2 cellular contexts compared by ENCODE assay signal in genomic region chr11:67564230-67564629, GRCh38.
TF ChIP-seq lines count a peak whose summit lies in the region.

No MANE protein-coding gene starts in this region.

TF ChIP-seq in SK-N-SH, 30 proteins besides CTCF, POLR2A, EP300 and RAD21 (continued from another document):
- TF ChIP-seq USF1 (IDR thresholded peaks at IDR 0.05; ENCODE audit: borderline replicate concordance, low read depth) (no peak), ELF1 (IDR thresholded peaks at IDR 0.05) (no peak), FOSL2 (IDR thresholded peaks at IDR 0.05; ENCODE audit: borderline replicate concordance, low read depth) (no peak), JUND (IDR thresholded peaks at IDR 0.05) (no peak), MAX (IDR thresholded peaks at IDR 0.05; ENCODE audit: low read depth) (no peak), PBX3 (IDR thresholded peaks at IDR 0.05) (no peak), CHD2 (IDR thresholded peaks at IDR 0.05; ENCODE audit: low read length, partially characterized antibody) (no peak), SMC3 (IDR thresholded peaks at IDR 0.05; ENCODE audit: low read depth, low read length) (no peak), POLR2AphosphoS5 (IDR thresholded peaks at IDR 0.05; ENCODE audit: low read depth, low read length) (no peak), FOXM1 (IDR thresholded peaks at IDR 0.05; ENCODE audit: low read depth) (no peak), EZH2phosphoT487 (IDR thresholded peaks at IDR 0.05; ENCODE audit: borderline replicate concordance, low read depth) (no peak), RCOR1 (IDR thresholded peaks at IDR 0.05; ENCODE audit: low read length) (no peak), SIN3A (IDR thresholded peaks at IDR 0.05; ENCODE audit: borderline replicate concordance, low read depth, low read length) (no peak)
TF ChIP-seq in SK-N-SH: peak in this region for 0.

TF ChIP-seq in SK-N-SH treated with all-trans-retinoic acid at 6 μM for 48 hours, 23 proteins besides CTCF, POLR2A, EP300 and RAD21 (continued from another document):
- TF ChIP-seq PATZ1 (CRISPR knock-in tag; IDR thresholded peaks at IDR 0.05; ENCODE audit: borderline replicate concordance) = no peak
- no peak for TF ChIP-seq RARB (CRISPR knock-in tag; IDR thresholded peaks at IDR 0.05)
- no peak for TF ChIP-seq ZFP3 (CRISPR knock-in tag; IDR thresholded peaks at IDR 0.05)
- no peak for TF ChIP-seq GLIS3 (CRISPR knock-in tag; IDR thresholded peaks at IDR 0.05)
- no peak for TF ChIP-seq PPARA (CRISPR knock-in tag; IDR thresholded peaks at IDR 0.05; ENCODE audit: borderline replicate concordance)
- no peak for TF ChIP-seq CSRNP3 (CRISPR knock-in tag; IDR thresholded peaks at IDR 0.05)
- no peak for TF ChIP-seq TOX (CRISPR knock-in tag; IDR thresholded peaks at IDR 0.05; ENCODE audit: borderline replicate concordance)
TF ChIP-seq in SK-N-SH treated with all-trans-retinoic acid at 6 μM for 48 hours: peak in this region for 0.
